6 cellular contexts compared by ENCODE assay signal in genomic region chr10:93226619-93227018, GRCh38.
"Had no signal": no experiment of that assay in that cellular context is flagged by ENCODE, and none has a peak within 500 bp of the region (broad histone marks: within the 10 kb centered on the region; RNA-seq: fewer than 3 reads in every experiment).

No MANE protein-coding gene starts in this region.

- H3K9me3 Mint-ChIP-seq: HFFc6, IgD-negative memory B cell had no signal

- H3K4me3 Mint-ChIP-seq: HFFc6, IgD-negative memory B cell had no signal

- DNase-seq: GOT3, H7, HFFc6 had no signal

- H3K36me3 Mint-ChIP-seq: IgD-negative memory B cell had no signal

- ATAC-seq: HCT116 had no signal

- H3K9me3 ChIP-seq: HAP-1 had no signal

- H3K36me3 ChIP-seq: HAP-1 had no signal

- H3K4me1 Mint-ChIP-seq: IgD-negative memory B cell had no signal

- H3K4me3 ChIP-seq: HAP-1 had no signal

- H3K27ac Mint-ChIP-seq: HFFc6, IgD-negative memory B cell had no signal
